In genomic region chrX:55640854-55641253, GRCh38 we compare ENCODE assay signal across 15 cellular contexts. TPM values are rescaled to one million over a fixed set of nuclear protein-coding genes. Genes with fewer than 3 reads are reported as not detected.
DNase-seq lines count a peak whose midpoint lies in the region; ATAC-seq and TF ChIP-seq lines count a peak whose summit lies in the region.
"Had no signal": no experiment of that assay in that cellular context is flagged by ENCODE, and none has a peak within 500 bp of the region (broad histone marks: within the 10 kb centered on the region; RNA-seq: fewer than 3 reads in every experiment).

No MANE protein-coding gene starts in this region.

- TF ChIP-seq CTCF in neural progenitor cell (IDR thresholded peaks at IDR 0.05) = no peak

- H3K36me3 Mint-ChIP-seq in neural progenitor cell = no peaks in the 10 kb centered on the region

- H3K4me1 Mint-ChIP-seq in neural progenitor cell = no peaks in the 10 kb centered on the region

- ATAC-seq in GM18498 (IDR thresholded peaks at IDR 0.05; ENCODE audit: unreplicated experiment) (peak; percentile 81), GM19452 (IDR thresholded peaks at IDR 0.05; ENCODE audit: unreplicated experiment) (peak; percentile 72), HG02938 (IDR thresholded peaks at IDR 0.05; ENCODE audit: unreplicated experiment) (peak; percentile 72)
- ATAC-seq: activated T-cell treated with anti-CD3 and anti-CD28 coated beads, Interleukin-2, amount 50 U/mL, for 72 hours; Right ventricle myocardium inferior had no signal

- H3K79me2 ChIP-seq in neural progenitor cell (ENCODE audit: low read depth) = no peaks in the 10 kb centered on the region

- no peaks in the 10 kb centered on the region for H3K27me3 ChIP-seq in neural progenitor cell

- DNase-seq in MV-4-11 (lab: John Stamatoyannopoulos, UW) = peak; percentile 3
- no peak for DNase-seq in NCI-H1417 treated with DMSO at 0.1 percent for 48 hours (lab: John Stamatoyannopoulos, UW)
- no peak for DNase-seq in NCI-H1694 treated with DMSO at 0.1 percent for 48 hours (lab: John Stamatoyannopoulos, UW)
- DNase-seq in neural progenitor cell (ENCODE audit: low spot score) = no peak
- no peak for DNase-seq in activated CD4-positive, alpha-beta T cell treated with anti-CD3 and anti-CD28 coated beads for 48 hours
- DNase-seq: activated T-cell treated with anti-CD3 and anti-CD28 coated beads, Interleukin-2, amount 50 U/mL, for 72 hours; DMS79; stimulated activated CD4-positive, alpha-beta T cell treated with anti-CD3 and anti-CD28 coated beads, Interleukin-4, amount 100 ng/mL, for 4 hours had no signal

- no peak overlapping the region for H2AFZ ChIP-seq in neural progenitor cell (replicated peaks)

- peaks cover 43% of the 10 kb centered on the region for H3K9me3 ChIP-seq in neural progenitor cell (ENCODE audit: low read depth)

- H3K27me3 Mint-ChIP-seq in neural progenitor cell (ENCODE audit: insufficient read depth, low read depth) = no peaks in the 10 kb centered on the region

- H3K9ac ChIP-seq in neural progenitor cell = no peak overlapping the region

- H3K27ac Mint-ChIP-seq in neural progenitor cell = no peak overlapping the region
- H3K27ac Mint-ChIP-seq: activated T-cell treated with anti-CD3 and anti-CD28 coated beads, Interleukin-2, amount 50 U/mL, for 72 hours had no signal

- H3K4me3 Mint-ChIP-seq in neural progenitor cell = no peak overlapping the region
- H3K4me3 Mint-ChIP-seq: activated T-cell treated with anti-CD3 and anti-CD28 coated beads, Interleukin-2, amount 50 U/mL, for 72 hours had no signal

- no peak overlapping the region for H3K27ac ChIP-seq in neural progenitor cell

- no peaks in the 10 kb centered on the region for H3F3A ChIP-seq in neural progenitor cell (ENCODE audit: low read depth)

- no peaks in the 10 kb centered on the region for H3K4me1 ChIP-seq in neural progenitor cell

- H3K36me3 ChIP-seq in neural progenitor cell = no peaks in the 10 kb centered on the region

- no peaks in the 10 kb centered on the region for H4K20me1 ChIP-seq in neural progenitor cell (ENCODE audit: low read depth)

- no peak overlapping the region for H3K4me3 ChIP-seq in neural progenitor cell

- peaks cover 3% of the 10 kb centered on the region for H3K9me3 Mint-ChIP-seq in neural progenitor cell
- H3K9me3 Mint-ChIP-seq: activated T-cell treated with anti-CD3 and anti-CD28 coated beads, Interleukin-2, amount 50 U/mL, for 72 hours had no signal

- no peak overlapping the region for H3K4me2 ChIP-seq in neural progenitor cell

RNA-seq across cellular contexts. Expression of gene FOXR2, which starts 17.7 kb away (rescaled TPM):
- not detected in 2 replicates for total RNA-seq in neural progenitor cell (ENCODE audit: low replicate concordance)
- total RNA-seq: activated T-cell treated with anti-CD3 and anti-CD28 coated beads, Interleukin-2, amount 50 U/mL, for 72 hours; endothelial cell of umbilical vein; mesenteric fat pad; Right ventricle myocardium inferior; subcutaneous adipose tissue had no signal
